ENCODE assay signal across 25 cellular contexts in genomic region chr16:1561266-1561665, GRCh38. TPM values are rescaled to one million over a fixed set of nuclear protein-coding genes. Genes with fewer than 3 reads are reported as not detected.
DNase-seq lines count a peak whose midpoint lies in the region; ATAC-seq and TF ChIP-seq lines count a peak whose summit lies in the region.
"Had no signal": no experiment of that assay in that cellular context is flagged by ENCODE, and none has a peak within 500 bp of the region (broad histone marks: within the 10 kb centered on the region; RNA-seq: fewer than 3 reads in every experiment).

No MANE protein-coding gene starts in this region.

- H3K4me3 ChIP-seq in heart right ventricle: no peak overlapping the region
- H3K4me3 ChIP-seq: gastrocnemius medialis, hepatocyte had no signal

- DNase-seq in activated CD4-positive, alpha-beta T cell treated with anti-CD3 and anti-CD28 coated beads, Interleukin-2, amount 10 ng/mL, durations not matched to agents 24 days and 14 days: no peak
- DNase-seq in activated CD4-positive, alpha-beta T cell treated with anti-CD3 and anti-CD28 coated beads, Interleukin-2, amount 50 U/mL, for 1 hour: no peak
- DNase-seq in heart right ventricle (no peak), Right ventricle myocardium superior (no peak), AG08395 (ENCODE audit: low spot score) (no peak)
- DNase-seq in activated naive CD8-positive, alpha-beta T cell treated with anti-CD3 and anti-CD28 coated beads, Interleukin-2, amount 10 ng/mL, durations not matched to agents 7 days and 5 days: no peak
- no peak for DNase-seq in stimulated activated effector memory CD8-positive, alpha-beta T cell treated with anti-CD3 and anti-CD28 coated beads, Interleukin-12 subunit alpha, Interleukin-12 subunit beta, amount 100 ng/mL, for 72 hours (ENCODE audit: low spot score in 2 of 2)
- DNase-seq: 8988T; activated B cell treated with CpG ODN at 0.5 μM for 24 hours; activated CD4-positive, alpha-beta T cell treated with anti-CD3 and anti-CD28 coated beads, Interleukin-2, amount 50 U/mL, for 48 hours; activated effector memory CD4-positive, alpha-beta T cell treated with anti-CD3 and anti-CD28 coated beads, Interleukin-2, amount 50 U/mL, for 16 hours; gastrocnemius medialis; Kasumi-1; NCI-H1436; NCI-H2081; NCI-H2227 treated with DMSO at 0.1 percent for 48 hours; NCI-H526; small intestine; stimulated activated naive CD8-positive, alpha-beta T cell treated with anti-CD3 and anti-CD28 coated beads, Interleukin-15, Interleukin-2, amounts not matched to agents 100 U/mL and 50 U/mL, for 24 hours had no signal

- intact Hi-C loops in activated CD4-positive, alpha-beta T cell treated with anti-CD3 and anti-CD28 coated beads, Interleukin-2, amount 10 ng/mL, durations not matched to agents 24 days and 14 days (cut with micrococcal nuclease): no loop called here
- intact Hi-C loops in heart right ventricle (cut with DNase I): loop anchor here in 5 of 10 donors (5.0 to 10.0 kb wide), 4 partner anchors 46 to 69 kb away; partner anchors contain the start of gene TELO2 (in 3 of the 5)
- intact Hi-C loops in Right ventricle myocardium superior (cut with DNase I): no loop called here

- peaks cover 0 to 34% (median 5%) of the 10 kb centered on the region in 9 donors for H3K4me1 ChIP-seq in heart right ventricle

- peak overlapping the region; percentile 38 for H3K27ac Mint-ChIP-seq in activated CD4-positive, alpha-beta T cell treated with anti-CD3 and anti-CD28 coated beads, Interleukin-2, amount 10 ng/mL, durations not matched to agents 24 days and 14 days
- H3K27ac Mint-ChIP-seq in activated naive CD8-positive, alpha-beta T cell treated with anti-CD3 and anti-CD28 coated beads, Interleukin-2, amount 10 ng/mL, durations not matched to agents 7 days and 5 days: peak overlapping the region; percentile 65
- peak overlapping the region; percentile 62 for H3K27ac Mint-ChIP-seq in stimulated activated effector memory CD8-positive, alpha-beta T cell treated with anti-CD3 and anti-CD28 coated beads, Interleukin-12 subunit alpha, Interleukin-12 subunit beta, amount 100 ng/mL, for 72 hours
- H3K27ac Mint-ChIP-seq: activated B cell treated with CpG ODN at 0.5 μM for 24 hours had no signal

- peaks cover 11% of the 10 kb centered on the region for H3K36me3 Mint-ChIP-seq in activated CD4-positive, alpha-beta T cell treated with anti-CD3 and anti-CD28 coated beads, Interleukin-2, amount 10 ng/mL, durations not matched to agents 24 days and 14 days (ENCODE audit: low read depth)
- peaks cover 6% of the 10 kb centered on the region for H3K36me3 Mint-ChIP-seq in activated naive CD8-positive, alpha-beta T cell treated with anti-CD3 and anti-CD28 coated beads, Interleukin-2, amount 10 ng/mL, durations not matched to agents 7 days and 5 days
- H3K36me3 Mint-ChIP-seq in stimulated activated effector memory CD8-positive, alpha-beta T cell treated with anti-CD3 and anti-CD28 coated beads, Interleukin-12 subunit alpha, Interleukin-12 subunit beta, amount 100 ng/mL, for 72 hours: peaks cover under 1% of the 10 kb centered on the region

- H3K27me3 ChIP-seq in heart right ventricle: no peaks in the 10 kb centered on the region
- H3K27me3 ChIP-seq: gastrocnemius medialis, hepatocyte had no signal

- no peaks in the 10 kb centered on the region for H3K9me3 ChIP-seq in heart right ventricle
- H3K9me3 ChIP-seq: gastrocnemius medialis had no signal

- H3K36me3 ChIP-seq in heart right ventricle: peaks cover 0 to 88% (median 32%) of the 10 kb centered on the region in 9 donors

- peaks cover 18% of the 10 kb centered on the region for H3K4me1 Mint-ChIP-seq in activated CD4-positive, alpha-beta T cell treated with anti-CD3 and anti-CD28 coated beads, Interleukin-2, amount 10 ng/mL, durations not matched to agents 24 days and 14 days
- H3K4me1 Mint-ChIP-seq in activated naive CD8-positive, alpha-beta T cell treated with anti-CD3 and anti-CD28 coated beads, Interleukin-2, amount 10 ng/mL, durations not matched to agents 7 days and 5 days: peaks cover 16% of the 10 kb centered on the region
- peaks cover 25% of the 10 kb centered on the region for H3K4me1 Mint-ChIP-seq in stimulated activated effector memory CD8-positive, alpha-beta T cell treated with anti-CD3 and anti-CD28 coated beads, Interleukin-12 subunit alpha, Interleukin-12 subunit beta, amount 100 ng/mL, for 72 hours
- H3K4me1 Mint-ChIP-seq: activated B cell treated with CpG ODN at 0.5 μM for 24 hours had no signal

- 70 to 74% methylated on average over 7 of the region's 7 CpGs for WGBS in heart right ventricle, 2 donors

- H3K4me3 Mint-ChIP-seq in activated CD4-positive, alpha-beta T cell treated with anti-CD3 and anti-CD28 coated beads, Interleukin-2, amount 10 ng/mL, durations not matched to agents 24 days and 14 days: no peak overlapping the region
- H3K4me3 Mint-ChIP-seq in activated naive CD8-positive, alpha-beta T cell treated with anti-CD3 and anti-CD28 coated beads, Interleukin-2, amount 10 ng/mL, durations not matched to agents 7 days and 5 days: no peak overlapping the region
- H3K4me3 Mint-ChIP-seq in stimulated activated effector memory CD8-positive, alpha-beta T cell treated with anti-CD3 and anti-CD28 coated beads, Interleukin-12 subunit alpha, Interleukin-12 subunit beta, amount 100 ng/mL, for 72 hours: no peak overlapping the region
- H3K4me3 Mint-ChIP-seq: activated B cell treated with CpG ODN at 0.5 μM for 24 hours had no signal

- no peak for TF ChIP-seq CTCF in heart right ventricle (IDR thresholded peaks at IDR 0.05)

- ATAC-seq in heart right ventricle: peak in 3 of 8 donors; percentile 18 to 30 (median 24)
- no peak for ATAC-seq in Right ventricle myocardium superior (ENCODE audit: poor library complexity)
- no peak for ATAC-seq in activated naive CD8-positive, alpha-beta T cell treated with anti-CD3 and anti-CD28 coated beads, Interleukin-2, amount 10 ng/mL, durations not matched to agents 7 days and 5 days (ENCODE audit: low read depth)
- ATAC-seq in stimulated activated effector memory CD8-positive, alpha-beta T cell treated with anti-CD3 and anti-CD28 coated beads, Interleukin-12 subunit alpha, Interleukin-12 subunit beta, amount 100 ng/mL, for 72 hours: no peak
- ATAC-seq in HG02642 (IDR thresholded peaks at IDR 0.05; ENCODE audit: poor library complexity, unreplicated experiment): no peak
- ATAC-seq: gastrocnemius medialis; HCT116; Panc1; stimulated activated naive CD8-positive, alpha-beta T cell treated with anti-CD3 and anti-CD28 coated beads, Interleukin-15, Interleukin-2, amounts not matched to agents 100 U/mL and 50 U/mL, for 24 hours had no signal

- H3K9me3 Mint-ChIP-seq in activated CD4-positive, alpha-beta T cell treated with anti-CD3 and anti-CD28 coated beads, Interleukin-2, amount 10 ng/mL, durations not matched to agents 24 days and 14 days: no peaks in the 10 kb centered on the region
- no peaks in the 10 kb centered on the region for H3K9me3 Mint-ChIP-seq in activated naive CD8-positive, alpha-beta T cell treated with anti-CD3 and anti-CD28 coated beads, Interleukin-2, amount 10 ng/mL, durations not matched to agents 7 days and 5 days
- H3K9me3 Mint-ChIP-seq in stimulated activated effector memory CD8-positive, alpha-beta T cell treated with anti-CD3 and anti-CD28 coated beads, Interleukin-12 subunit alpha, Interleukin-12 subunit beta, amount 100 ng/mL, for 72 hours: no peaks in the 10 kb centered on the region
- H3K9me3 Mint-ChIP-seq: activated B cell treated with CpG ODN at 0.5 μM for 24 hours had no signal

- no peaks in the 10 kb centered on the region for H3K27me3 Mint-ChIP-seq in activated CD4-positive, alpha-beta T cell treated with anti-CD3 and anti-CD28 coated beads, Interleukin-2, amount 10 ng/mL, durations not matched to agents 24 days and 14 days
- H3K27me3 Mint-ChIP-seq in activated naive CD8-positive, alpha-beta T cell treated with anti-CD3 and anti-CD28 coated beads, Interleukin-2, amount 10 ng/mL, durations not matched to agents 7 days and 5 days: no peaks in the 10 kb centered on the region
- H3K27me3 Mint-ChIP-seq: activated B cell treated with CpG ODN at 0.5 μM for 24 hours had no signal

- POLR2A ChIA-PET in activated naive CD8-positive, alpha-beta T cell treated with anti-CD3 and anti-CD28 coated beads, Interleukin-2, amount 10 ng/mL, durations not matched to agents 7 days and 5 days (lab: Charles Lee): interaction anchor here (1.3 kb wide), 1 partner anchor 9 kb away, joined by 3 read pairs; no protein-coding TSS in a partner anchor

- peak overlapping the region in 7 of 10 donors; percentile 20 to 68 (median 37) for H3K27ac ChIP-seq in heart right ventricle
- H3K27ac ChIP-seq: C4-2B, hepatocyte had no signal

RNA-seq across cellular contexts. Expression of gene TMEM204, which starts 27.8 kb away (rescaled TPM):
- 19.9 and 20.8 TPM in 2 replicates for total RNA-seq in activated CD4-positive, alpha-beta T cell treated with anti-CD3 and anti-CD28 coated beads, Interleukin-2, amount 10 ng/mL, durations not matched to agents 24 days and 14 days
- 10 to 100 TPM; 10.7 to 24.4 (median 18.1) TPM for total RNA-seq in heart right ventricle
- 10 to 100 TPM; 37.5 to 49.9 TPM for polyA plus RNA-seq in heart right ventricle
- total RNA-seq in Right ventricle myocardium superior: 28.9 TPM
- 10 to 100 TPM; 68.3 to 72.0 TPM for total RNA-seq in activated naive CD8-positive, alpha-beta T cell treated with anti-CD3 and anti-CD28 coated beads, Interleukin-2, amount 10 ng/mL, durations not matched to agents 7 days and 5 days
- polyA plus RNA-seq: neural cell had no signal

RNA-seq across cellular contexts. Expression of gene IFT140, which starts 50.6 kb away (rescaled TPM):
- total RNA-seq in activated CD4-positive, alpha-beta T cell treated with anti-CD3 and anti-CD28 coated beads, Interleukin-2, amount 10 ng/mL, durations not matched to agents 24 days and 14 days: 9.8 and 11.6 TPM in 2 replicates
- 10 to 100 TPM in 2 of 10 donors, 1 to 10 TPM in 8; 4.7 to 11.9 (median 8.0) TPM for total RNA-seq in heart right ventricle
- polyA plus RNA-seq in heart right ventricle: 1 to 10 TPM; 6.8 to 9.2 TPM
- total RNA-seq in Right ventricle myocardium superior: 8.4 TPM
- 10 to 100 TPM; 11.7 to 12.8 TPM for total RNA-seq in activated naive CD8-positive, alpha-beta T cell treated with anti-CD3 and anti-CD28 coated beads, Interleukin-2, amount 10 ng/mL, durations not matched to agents 7 days and 5 days

RNA-seq across cellular contexts. Expression of gene CRAMP1, which starts 50.9 kb away (rescaled TPM):
- 34.9 and 36.7 TPM in 2 replicates for total RNA-seq in activated CD4-positive, alpha-beta T cell treated with anti-CD3 and anti-CD28 coated beads, Interleukin-2, amount 10 ng/mL, durations not matched to agents 24 days and 14 days
- total RNA-seq in heart right ventricle (10 to 100 TPM in 8 of 10 donors, 1 to 10 TPM in 2; 9.5 to 13.8 (median 10.7) TPM), Right ventricle myocardium superior (10.0 TPM)
- polyA plus RNA-seq in heart right ventricle: 10 to 100 TPM in 1 of 2 donors, 1 to 10 TPM in 1; 3.2 to 10.0 TPM
- 10 to 100 TPM; 25.2 to 27.8 TPM for total RNA-seq in activated naive CD8-positive, alpha-beta T cell treated with anti-CD3 and anti-CD28 coated beads, Interleukin-2, amount 10 ng/mL, durations not matched to agents 7 days and 5 days
